Comparison of ENCODE assay signal across 1 cellular context in the genomic region with DNA sequence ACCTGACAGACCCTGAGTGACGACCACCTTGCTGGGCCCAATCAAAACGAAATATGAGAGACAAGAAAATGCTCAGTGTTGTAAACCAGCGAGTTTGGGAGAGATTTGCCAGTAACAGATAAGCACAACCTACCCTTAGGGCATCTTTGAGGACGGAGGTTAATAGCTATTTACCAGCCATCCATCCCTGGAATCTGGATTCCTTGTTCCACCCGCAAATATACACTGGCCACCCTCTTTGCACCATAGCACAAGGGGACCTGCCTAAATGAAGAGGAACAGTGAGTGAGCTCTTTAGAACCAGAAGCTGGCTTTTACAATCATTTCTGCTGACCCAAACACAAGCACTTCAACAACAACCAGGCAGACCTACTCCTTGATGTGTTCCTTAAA.
TF ChIP-seq lines count a peak whose summit lies in the region.

No MANE protein-coding gene starts in this region.

TF ChIP-seq in K562, 482 proteins besides CTCF, POLR2A, EP300 and RAD21 (continues in another document):
- TF ChIP-seq PHF20 (IDR thresholded peaks at IDR 0.05; ENCODE audit: partially characterized antibody) (no peak), SAFB2 (IDR thresholded peaks at IDR 0.05; ENCODE audit: borderline replicate concordance, low read depth, low read length, severe bottlenecking) (no peak), NONO (IDR thresholded peaks at IDR 0.05; ENCODE audit: low read depth in 2 of 2, low read length in 1 of 2) (no peak), CHD1 (IDR thresholded peaks at IDR 0.05; ENCODE audit: low read length) (peak; percentile 8), ZNF324 (CRISPR knock-in tag; IDR thresholded peaks at IDR 0.05) (no peak), CREBBP (IDR thresholded peaks at IDR 0.05; ENCODE audit: low read depth, low read length) (no peak), IRF1 (CRISPR knock-in tag; IDR thresholded peaks at IDR 0.05; ENCODE audit: borderline replicate concordance) (no peak), JUNB (CRISPR knock-in tag; conservative IDR thresholded peaks at IDR 0.05) (no peak), ZNF583 (CRISPR knock-in tag; IDR thresholded peaks at IDR 0.05) (no peak), ZKSCAN8 (CRISPR knock-in tag; IDR thresholded peaks at IDR 0.05) (no peak), DPF2 (IDR thresholded peaks at IDR 0.05) (no peak), SIX5 (IDR thresholded peaks at IDR 0.05; ENCODE audit: borderline replicate concordance in 1 of 2, insufficient read depth in 1 of 2, low read depth in 1 of 2, low read length in 2 of 2) (no peak), ZNF75A (CRISPR knock-in tag; IDR thresholded peaks at IDR 0.05) (no peak), NR2C2 (CRISPR knock-in tag; IDR thresholded peaks at IDR 0.05) (no peak), NR2C2 (tag; IDR thresholded peaks at IDR 0.05) (no peak), PREB (CRISPR knock-in tag; IDR thresholded peaks at IDR 0.05) (0 out of 2 replicates have a peak, but pooled peaks have one; percentile 30), MCM3 (IDR thresholded peaks at IDR 0.05) (no peak), KAT7 (CRISPR knock-in tag; IDR thresholded peaks at IDR 0.05; ENCODE audit: borderline replicate concordance) (peak; percentile 65; the same call in 1 of the 2 replicates), ZFP30 (CRISPR knock-in tag; IDR thresholded peaks at IDR 0.05; ENCODE audit: borderline replicate concordance) (no peak), CCAR2 (IDR thresholded peaks at IDR 0.05; ENCODE audit: low read depth, low read length) (no peak), HMGXB4 (CRISPR knock-in tag; IDR thresholded peaks at IDR 0.05) (no peak), L3MBTL2 (IDR thresholded peaks at IDR 0.05) (no peak), DDX20 (tag; IDR thresholded peaks at IDR 0.05; ENCODE audit: low read depth) (no peak), ZNF134 (CRISPR knock-in tag; conservative IDR thresholded peaks at IDR 0.05) (no peak), EWSR1 (IDR thresholded peaks at IDR 0.05; ENCODE audit: borderline replicate concordance, low read depth, partially characterized antibody) (no peak), USF1 (CRISPR knock-in tag; IDR thresholded peaks at IDR 0.05) (0 out of 2 replicates have a peak, but pooled peaks have one; percentile 7), PRDM10 (IDR thresholded peaks at IDR 0.05; ENCODE audit: partially characterized antibody) (no peak), CSDE1 (IDR thresholded peaks at IDR 0.05) (no peak), NFE2 (IDR thresholded peaks at IDR 0.05; ENCODE audit: low read depth) (no peak), TSC22D4 (tag; IDR thresholded peaks at IDR 0.05) (no peak), CREB1 (IDR thresholded peaks at IDR 0.05) (no peak), CREB1 (CRISPR knock-in tag; IDR thresholded peaks at IDR 0.05) (no peak)
- TF ChIP-seq, protein P1, sequence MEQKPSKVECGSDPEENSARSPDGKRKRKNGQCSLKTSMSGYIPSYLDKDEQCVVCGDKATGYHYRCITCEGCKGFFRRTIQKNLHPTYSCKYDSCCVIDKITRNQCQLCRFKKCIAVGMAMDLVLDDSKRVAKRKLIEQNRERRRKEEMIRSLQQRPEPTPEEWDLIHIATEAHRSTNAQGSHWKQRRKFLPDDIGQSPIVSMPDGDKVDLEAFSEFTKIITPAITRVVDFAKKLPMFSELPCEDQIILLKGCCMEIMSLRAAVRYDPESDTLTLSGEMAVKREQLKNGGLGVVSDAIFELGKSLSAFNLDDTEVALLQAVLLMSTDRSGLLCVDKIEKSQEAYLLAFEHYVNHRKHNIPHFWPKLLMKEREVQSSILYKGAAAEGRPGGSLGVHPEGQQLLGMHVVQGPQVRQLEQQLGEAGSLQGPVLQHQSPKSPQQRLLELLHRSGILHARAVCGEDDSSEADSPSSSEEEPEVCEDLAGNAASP (IDR thresholded peaks at IDR 0.05): no peak
- TF ChIP-seq, protein P2, sequence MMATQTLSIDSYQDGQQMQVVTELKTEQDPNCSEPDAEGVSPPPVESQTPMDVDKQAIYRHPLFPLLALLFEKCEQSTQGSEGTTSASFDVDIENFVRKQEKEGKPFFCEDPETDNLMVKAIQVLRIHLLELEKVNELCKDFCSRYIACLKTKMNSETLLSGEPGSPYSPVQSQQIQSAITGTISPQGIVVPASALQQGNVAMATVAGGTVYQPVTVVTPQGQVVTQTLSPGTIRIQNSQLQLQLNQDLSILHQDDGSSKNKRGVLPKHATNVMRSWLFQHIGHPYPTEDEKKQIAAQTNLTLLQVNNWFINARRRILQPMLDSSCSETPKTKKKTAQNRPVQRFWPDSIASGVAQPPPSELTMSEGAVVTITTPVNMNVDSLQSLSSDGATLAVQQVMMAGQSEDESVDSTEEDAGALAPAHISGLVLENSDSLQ (IDR thresholded peaks at IDR 0.05): no peak
- TF ChIP-seq, protein P3, sequence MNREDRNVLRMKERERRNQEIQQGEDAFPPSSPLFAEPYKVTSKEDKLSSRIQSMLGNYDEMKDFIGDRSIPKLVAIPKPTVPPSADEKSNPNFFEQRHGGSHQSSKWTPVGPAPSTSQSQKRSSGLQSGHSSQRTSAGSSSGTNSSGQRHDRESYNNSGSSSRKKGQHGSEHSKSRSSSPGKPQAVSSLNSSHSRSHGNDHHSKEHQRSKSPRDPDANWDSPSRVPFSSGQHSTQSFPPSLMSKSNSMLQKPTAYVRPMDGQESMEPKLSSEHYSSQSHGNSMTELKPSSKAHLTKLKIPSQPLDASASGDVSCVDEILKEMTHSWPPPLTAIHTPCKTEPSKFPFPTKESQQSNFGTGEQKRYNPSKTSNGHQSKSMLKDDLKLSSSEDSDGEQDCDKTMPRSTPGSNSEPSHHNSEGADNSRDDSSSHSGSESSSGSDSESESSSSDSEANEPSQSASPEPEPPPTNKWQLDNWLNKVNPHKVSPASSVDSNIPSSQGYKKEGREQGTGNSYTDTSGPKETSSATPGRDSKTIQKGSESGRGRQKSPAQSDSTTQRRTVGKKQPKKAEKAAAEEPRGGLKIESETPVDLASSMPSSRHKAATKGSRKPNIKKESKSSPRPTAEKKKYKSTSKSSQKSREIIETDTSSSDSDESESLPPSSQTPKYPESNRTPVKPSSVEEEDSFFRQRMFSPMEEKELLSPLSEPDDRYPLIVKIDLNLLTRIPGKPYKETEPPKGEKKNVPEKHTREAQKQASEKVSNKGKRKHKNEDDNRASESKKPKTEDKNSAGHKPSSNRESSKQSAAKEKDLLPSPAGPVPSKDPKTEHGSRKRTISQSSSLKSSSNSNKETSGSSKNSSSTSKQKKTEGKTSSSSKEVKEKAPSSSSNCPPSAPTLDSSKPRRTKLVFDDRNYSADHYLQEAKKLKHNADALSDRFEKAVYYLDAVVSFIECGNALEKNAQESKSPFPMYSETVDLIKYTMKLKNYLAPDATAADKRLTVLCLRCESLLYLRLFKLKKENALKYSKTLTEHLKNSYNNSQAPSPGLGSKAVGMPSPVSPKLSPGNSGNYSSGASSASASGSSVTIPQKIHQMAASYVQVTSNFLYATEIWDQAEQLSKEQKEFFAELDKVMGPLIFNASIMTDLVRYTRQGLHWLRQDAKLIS (CRISPR knock-in tag; IDR thresholded peaks at IDR 0.05): peak; percentile 2; the same call in 1 of the 2 replicates
- TF ChIP-seq, protein P4, sequence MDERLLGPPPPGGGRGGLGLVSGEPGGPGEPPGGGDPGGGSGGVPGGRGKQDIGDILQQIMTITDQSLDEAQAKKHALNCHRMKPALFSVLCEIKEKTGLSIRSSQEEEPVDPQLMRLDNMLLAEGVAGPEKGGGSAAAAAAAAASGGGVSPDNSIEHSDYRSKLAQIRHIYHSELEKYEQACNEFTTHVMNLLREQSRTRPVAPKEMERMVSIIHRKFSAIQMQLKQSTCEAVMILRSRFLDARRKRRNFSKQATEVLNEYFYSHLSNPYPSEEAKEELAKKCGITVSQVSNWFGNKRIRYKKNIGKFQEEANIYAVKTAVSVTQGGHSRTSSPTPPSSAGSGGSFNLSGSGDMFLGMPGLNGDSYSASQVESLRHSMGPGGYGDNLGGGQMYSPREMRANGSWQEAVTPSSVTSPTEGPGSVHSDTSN (CRISPR knock-in tag; IDR thresholded peaks at IDR 0.05; ENCODE audit: low read depth): no peak
- TF ChIP-seq, protein P4 (tag; conservative IDR thresholded peaks at IDR 0.05; ENCODE audit: low read depth): no peak
